ENCODE assay signal across 8 cellular contexts in the genomic region with DNA sequence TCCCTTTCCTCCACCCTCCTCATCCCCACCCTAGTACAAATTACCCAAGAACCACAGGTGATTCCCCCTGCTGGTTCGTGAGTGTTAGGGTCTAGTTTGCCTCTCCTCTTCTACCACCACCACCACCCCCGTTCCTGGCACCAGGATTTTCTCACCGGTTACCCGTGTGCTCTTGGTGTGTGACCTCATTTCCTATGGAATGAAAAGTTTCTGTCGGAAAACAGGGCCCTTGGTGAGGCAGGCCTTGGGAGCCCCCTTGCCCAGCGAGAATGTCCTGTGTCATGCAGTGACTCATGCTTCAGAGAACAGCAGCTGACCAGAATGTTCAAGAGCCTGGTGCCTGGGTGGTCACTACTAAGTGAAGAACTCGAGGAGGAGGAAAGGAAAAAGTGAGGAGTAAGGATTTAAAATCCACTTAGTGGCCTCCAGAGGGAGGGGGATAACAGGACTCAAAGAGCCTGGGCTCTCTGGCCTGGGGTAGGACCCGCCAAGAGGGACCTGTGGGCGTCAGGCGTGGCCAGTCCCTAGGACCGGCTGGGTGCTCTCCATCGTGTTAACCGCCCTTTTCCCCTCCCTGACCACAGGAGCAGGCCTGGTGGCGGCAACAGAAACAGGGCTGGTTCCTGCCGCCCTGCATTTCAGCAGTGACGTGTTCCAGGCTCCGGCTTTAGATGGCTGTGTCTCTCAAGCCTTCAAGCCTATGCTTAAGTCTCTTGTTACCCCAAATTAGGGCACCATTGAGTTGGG. TPM values are rescaled to one million over a fixed set of nuclear protein-coding genes. Genes with fewer than 3 reads are reported as not detected.
DNase-seq lines count a peak whose midpoint lies in the region; ATAC-seq, FAIRE-seq and TF ChIP-seq lines count a peak whose summit lies in the region.

No MANE protein-coding gene starts in this region.

- no peak for TF ChIP-seq POLR2A in gastroesophageal sphincter (IDR thresholded peaks at IDR 0.05)

- H3K27me3 ChIP-seq in H9 (ENCODE audit: insufficient read depth, low read length) (no peaks in the 10 kb centered on the region), gastroesophageal sphincter (no peaks in the 10 kb centered on the region), pancreas (no peaks in the 10 kb centered on the region)

- H3T11ph ChIP-seq in H9 (ENCODE audit: low read length) = no peak overlapping the region

- peak overlapping the region in 1 of 2 donors; percentile 57 for H3K4me3 ChIP-seq in gastroesophageal sphincter
- peak overlapping the region in 2 of 4 donors; percentile 43 to 44 for H3K4me3 ChIP-seq in pancreas

- H3K36me3 Mint-ChIP-seq in H9 (ENCODE audit: insufficient read depth in 1 of 3, low read depth in 3 of 3) (peaks cover 0 to 8% (median 0%) of the 10 kb centered on the region in 3 experiments; a peak in 3 of 7 replicates), WTC11 (no peaks in the 10 kb centered on the region)

- H3K27me3 Mint-ChIP-seq in H9 (ENCODE audit: low read depth) = no peaks in the 10 kb centered on the region
- no peaks in the 10 kb centered on the region for H3K27me3 Mint-ChIP-seq in WTC11 (ENCODE audit: low read depth)

- H3K4me1 Mint-ChIP-seq in H9 (peaks cover 39 to 42% of the 10 kb centered on the region in 2 experiments), WTC11 (peaks cover 39% of the 10 kb centered on the region)

- no peak for TF ChIP-seq EP300 in gastroesophageal sphincter (IDR thresholded peaks at IDR 0.05)

- DNase-seq in H9 (peak; percentile 74), WTC11 (ENCODE audit: low spot score) (no peak), pancreas (peak; percentile 42 to 73 (median 67)), GM10248 (ENCODE audit: extremely low spot score) (no peak), cerebellar nuclear complex (lab: John Stamatoyannopoulos, UW) (no peak)
- DNase-seq in activated CD4-positive, alpha-beta T cell treated with anti-CD3 and anti-CD28 coated beads, Interleukin-2, amount 50 U/mL, for 48 hours = no peak

- H4K20me1 ChIP-seq in H9 (ENCODE audit: control insufficient read depth, insufficient read depth, insufficient read length) = no peaks in the 10 kb centered on the region

- H2AFZ ChIP-seq in H9 (ENCODE audit: low read length) = no peak overlapping the region

- no peak overlapping the region for H3K56ac ChIP-seq in H9 (ENCODE audit: insufficient read length, low read depth, low read length)

- H3K23me2 ChIP-seq in H9 (ENCODE audit: insufficient read length, low read depth, low read length, poor library complexity, severe bottlenecking) = peaks cover 14% of the 10 kb centered on the region

- H3K14ac ChIP-seq in H9 (ENCODE audit: insufficient read depth, low read length) = peak overlapping the region; percentile 84

- peak overlapping the region; percentile 26 for H2BK12ac ChIP-seq in H9 (ENCODE audit: insufficient read length, low read depth, low read length)

- H3K18ac ChIP-seq in H9 (ENCODE audit: insufficient read length, low read depth, low read length) = peak overlapping the region; percentile 4

- peaks cover 4% of the 10 kb centered on the region for H3K79me1 ChIP-seq in H9 (ENCODE audit: insufficient read depth, low read depth, low read length, poor library complexity, severe bottlenecking)

- intact Hi-C loops in pancreas (cut with DNase I) = no loop called here

- H3K27ac ChIP-seq in H9 (ENCODE audit: insufficient read length, low read depth, low read length) (peak overlapping the region; percentile 34), gastroesophageal sphincter (peak overlapping the region; percentile 34 to 89 (median 80)), pancreas (peak overlapping the region; percentile 62 to 89 (median 82))

- peaks cover 2% of the 10 kb centered on the region; the same call in 1 of the 2 replicates for H3K79me2 ChIP-seq in H9 (ENCODE audit: insufficient read depth, low read length)

- no peak overlapping the region for H4K91ac ChIP-seq in H9 (ENCODE audit: insufficient read length, low read depth, low read length)

- H3K9me3 ChIP-seq in H9 (ENCODE audit: control insufficient read depth, low read depth, low read length) (no peaks in the 10 kb centered on the region), gastroesophageal sphincter (no peaks in the 10 kb centered on the region), pancreas (no peaks in the 10 kb centered on the region)

- H4K8ac ChIP-seq in H9 (replicated peaks; ENCODE audit: insufficient read length, low read depth, low read length) = no peak overlapping the region

- H3K4me3 Mint-ChIP-seq in H9 (peak overlapping the region; percentile 74 to 87), WTC11 (peak overlapping the region; percentile 77)

- H3K4me1 ChIP-seq in H9 (ENCODE audit: insufficient read depth, low read length) (peaks cover 10% of the 10 kb centered on the region; the same call in 1 of the 2 replicates), gastroesophageal sphincter (peaks cover 4 to 39% (median 20%) of the 10 kb centered on the region in 3 donors), pancreas (peaks cover 16 to 33% (median 22%) of the 10 kb centered on the region in 3 donors)

- H3K27ac Mint-ChIP-seq in H9 = peak overlapping the region; percentile 97 to 99 (median 97)
- peak overlapping the region; percentile 98 for H3K27ac Mint-ChIP-seq in WTC11

- peak overlapping the region; percentile 60 for H3K4me2 ChIP-seq in H9 (ENCODE audit: insufficient read depth, insufficient read length, low read length)

- no peak overlapping the region; the same call in 1 of the 2 replicates for H3K4ac ChIP-seq in H9 (ENCODE audit: low read depth, low read length)

- no peak overlapping the region for H2BK120ac ChIP-seq in H9 (ENCODE audit: low read depth, low read length, poor library complexity, severe bottlenecking)

- H3K9me3 Mint-ChIP-seq in H9 (no peaks in the 10 kb centered on the region), WTC11 (no peaks in the 10 kb centered on the region)

- H3K36me3 ChIP-seq in gastroesophageal sphincter (no peaks in the 10 kb centered on the region), pancreas (no peaks in the 10 kb centered on the region)

- CTCF ChIA-PET in WTC11 (lab: Charles Lee) = interaction anchor here (0.6 to 3.2 kb wide), 15 partner anchors 9 to 176 kb away, joined by 3 to 34 read pairs (median 4); no protein-coding TSS in a partner anchor
- CTCF ChIA-PET in GM10248 (lab: Yijun Ruan, JAX) = interaction anchor here (2.8 kb wide), 1 partner anchor 9 kb away, joined by 21 read pairs; no protein-coding TSS in a partner anchor

- H2BK20ac ChIP-seq in H9 (ENCODE audit: low read depth, low read length, poor library complexity, severe bottlenecking) = no peak overlapping the region

- H2BK5ac ChIP-seq in H9 (ENCODE audit: insufficient read length, low read length) = peak overlapping the region; percentile 74

- no peak overlapping the region for H3K23ac ChIP-seq in H9 (ENCODE audit: insufficient read length, low read depth, low read length)

- FAIRE-seq in pancreas (lab: Jason Lieb, UNC) = no peak

- POLR2A ChIA-PET in WTC11 (lab: Charles Lee) = interaction anchor here (1.5 to 2.3 kb wide), 2 partner anchors 26 to 148 kb away, joined by 3 to 8 read pairs; a partner anchor contains a TSS
- POLR2A ChIA-PET in GM10248 (lab: Yijun Ruan, JAX) = no interaction called here

- WGBS in H9 (ENCODE audit: extremely low coverage, insufficient read length, low lambda C conversion rate) = no CpG with 5 or more reads among the region's 17 CpGs
- WGBS in gastroesophageal sphincter (ENCODE audit: low coverage in 1 of 2), 2 donors = 19 to 63% methylated on average over 9 to 10 of the region's 17 CpGs
- WGBS in pancreas, 2 donors = 48 to 49% methylated on average over 17 of the region's 17 CpGs

- H4K5ac ChIP-seq in H9 (ENCODE audit: insufficient read length, low read depth, low read length) = no peak overlapping the region

- ATAC-seq in WTC11 = peak; percentile 52
- peak; percentile 91 for ATAC-seq in gastroesophageal sphincter
- peak; percentile 61 to 80 (median 68) for ATAC-seq in pancreas
- ATAC-seq in HG02588 (IDR thresholded peaks at IDR 0.05; ENCODE audit: unreplicated experiment) = no peak

- H3K9ac ChIP-seq in H9 (ENCODE audit: extremely low read depth, insufficient read length, low read length) = no peak overlapping the region

- H2AK5ac ChIP-seq in H9 (ENCODE audit: insufficient read length, low read length) = no peak overlapping the region

- TF ChIP-seq CTCF in H9 (conservative IDR thresholded peaks at IDR 0.05) = peak; percentile 41; the same call in 2 of the 3 replicates
- no peak for TF ChIP-seq CTCF in WTC11 (IDR thresholded peaks at IDR 0.05)
- peak in 3 of 4 experiments; percentile 3 to 30 (median 11) for TF ChIP-seq CTCF in gastroesophageal sphincter (IDR thresholded peaks at IDR 0.05)
- no peak for TF ChIP-seq CTCF in pancreas (IDR thresholded peaks at IDR 0.05)
- no peak for TF ChIP-seq CTCF in GM10248 (IDR thresholded peaks at IDR 0.05; ENCODE audit: control extremely low read depth, extremely low read depth, low read depth, missing control alignments)

- no peak overlapping the region for H2BK15ac ChIP-seq in H9 (ENCODE audit: low read depth, low read length)

RNA-seq across cellular contexts. Expression of a gene that starts 30.2 kb away (rescaled TPM):
- total RNA-seq in H9 (2021) = not detected in 2 replicates
- not detected in 3 replicates for total RNA-seq in WTC11 (2021)
- total RNA-seq in gastroesophageal sphincter = not detected
- not detected for total RNA-seq in pancreas
- under 1 TPM in 1 of 2 donors, not detected in 1; 0.16 TPM for polyA plus RNA-seq in pancreas

RNA-seq across cellular contexts. Expression of a gene that starts 41.4 kb away (rescaled TPM):
- total RNA-seq in H9 (2021) (2.4 and 2.6 TPM in 2 replicates), WTC11 (2021) (4.1 to 5.8 TPM (median 5.4 TPM) in 3 replicates), gastroesophageal sphincter (10 to 100 TPM in 2 of 4 donors, 1 to 10 TPM in 2; 7.5 to 17.4 (median 10.8) TPM), pancreas (1 to 10 TPM; 3.3 to 8.7 (median 4.6) TPM)
- 1 to 10 TPM; 3.6 to 4.0 TPM for polyA plus RNA-seq in pancreas

Comparison
In these comparisons a context has a peak if more than half of its experiments do, and no peak if none do; other contexts are left out.
1. DNase-seq: peak in H9 (single experiment) and pancreas (6 of 6); none in WTC11 (single experiment), GM10248 (single experiment), activated CD4-positive, alpha-beta T cell treated with anti-CD3 and anti-CD28 coated beads, Interleukin-2, amount 50 U/mL, for 48 hours (0 of 2) and cerebellar nuclear complex (0 of 2).
2. CTCF ChIP-seq: peak in H9 (single experiment) and gastroesophageal sphincter (3 of 4); none in WTC11 (single experiment), pancreas (0 of 4) and GM10248 (single experiment).
3. Peak in every context shown above with its lines, with median percentiles within 50 percentile points of each other: H3K27ac ChIP-seq.